Comparison of ENCODE assay signal across 20 cellular contexts in the genomic region with DNA sequence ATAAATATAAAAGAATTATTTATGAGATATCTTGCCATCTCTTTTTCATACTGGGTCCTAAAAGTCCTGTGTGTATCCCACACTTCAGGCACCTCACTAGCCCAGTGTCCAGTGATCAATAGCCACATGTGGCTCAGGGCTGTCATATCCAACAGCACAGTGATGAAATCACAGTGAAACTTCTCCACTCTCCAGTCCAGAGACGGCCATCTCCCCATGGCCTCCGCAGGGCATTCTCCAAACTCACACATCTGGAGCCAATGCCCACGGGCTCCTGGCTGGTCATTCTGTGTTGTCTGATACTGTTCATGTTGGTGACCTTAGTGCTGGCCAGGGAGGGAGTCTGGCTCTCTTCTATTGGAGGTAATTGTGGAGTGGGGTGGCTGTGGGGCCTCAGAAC.
DNase-seq lines count a peak whose midpoint lies in the region; FAIRE-seq and TF ChIP-seq lines count a peak whose summit lies in the region.
"Had no signal": no experiment of that assay in that cellular context is flagged by ENCODE, and none has a peak within 500 bp of the region (broad histone marks: within the 10 kb centered on the region; RNA-seq: fewer than 3 reads in every experiment).

No MANE protein-coding gene starts in this region.

- POLR2A ChIA-PET in GM10248 (lab: Yijun Ruan, JAX) = no interaction called here

- H3K9ac ChIP-seq in BLaER1 treated with 17β-estradiol and CSF1 and Interleukin-3, amounts not matched to agents 10 nM and 100 nM = no peak overlapping the region
- H3K9ac ChIP-seq in kidney (ENCODE audit: low read length in 2 of 2) = no peak overlapping the region

- intact Hi-C loops in kidney (cut with DNase I) (no loop called here), posterior vena cava (cut with DNase I) (no loop called here)

- FAIRE-seq in kidney (lab: Jason Lieb, UNC) (no peak), D721Med (lab: Jason Lieb, UNC) (no peak)
- FAIRE-seq: G401.6, GM12892, GM19239, H54 had no signal

- H3K36me3 ChIP-seq in BLaER1 treated with 17β-estradiol and CSF1 and Interleukin-3, amounts not matched to agents 10 nM and 100 nM = no peaks in the 10 kb centered on the region
- H3K36me3 ChIP-seq in WERI-Rb-1 (no peaks in the 10 kb centered on the region), kidney (ENCODE audit: control insufficient read depth in 1 of 2, insufficient read depth in 2 of 2, low read length in 2 of 2) (no peaks in the 10 kb centered on the region)

- H3K4me3 ChIP-seq in BLaER1 treated with 17β-estradiol and CSF1 and Interleukin-3, amounts not matched to agents 10 nM and 100 nM = no peak overlapping the region
- H3K4me3 ChIP-seq in WERI-Rb-1 (ENCODE audit: low read depth, low read length) (no peak overlapping the region), kidney (ENCODE audit: low read length in 2 of 2) (no peak overlapping the region)

- DNase-seq in WERI-Rb-1 (no peak), kidney (peak; percentile 6), posterior vena cava (ENCODE audit: low spot score) (peak; percentile 42), D721Med (ENCODE audit: insufficient read length, low spot score) (no peak), NCI-H2196 treated with DMSO at 0.1 percent for 48 hours (lab: John Stamatoyannopoulos, UW; ENCODE audit: unreplicated experiment) (no peak), GM10248 (ENCODE audit: extremely low spot score) (no peak)
- DNase-seq: AML-193; C1 segment of cervical spinal cord; CD4-positive, alpha-beta T cell; DMS153; DMS79 treated with DMSO at 0.1 percent for 48 hours; EL; Kasumi-1; KBM-7 had no signal

- TF ChIP-seq CTCF in WERI-Rb-1 (IDR thresholded peaks at IDR 0.05; ENCODE audit: low read depth, low read length) = no peak
- no peak for TF ChIP-seq CTCF in kidney (IDR thresholded peaks at IDR 0.05; ENCODE audit: borderline replicate concordance, extremely low read depth, insufficient read depth)
- no peak for TF ChIP-seq CTCF in D721Med (IDR thresholded peaks at IDR 0.05; ENCODE audit: insufficient read depth, missing control alignments)
- no peak for TF ChIP-seq CTCF in GM10248 (IDR thresholded peaks at IDR 0.05; ENCODE audit: control extremely low read depth, extremely low read depth, low read depth, missing control alignments)

- CTCF ChIA-PET in GM10248 (lab: Yijun Ruan, JAX) = no interaction called here

- peak overlapping the region in 8 of 11 experiments; percentile 55 to 88 (median 75); a peak in 9 of 22 replicates for H3K4me2 ChIP-seq in BLaER1 treated with 17β-estradiol and CSF1 and Interleukin-3, amounts not matched to agents 10 nM and 100 nM

- peaks cover 30 to 52% (median 43%) of the 10 kb centered on the region in 10 experiments for H3K4me1 ChIP-seq in BLaER1 treated with 17β-estradiol and CSF1 and Interleukin-3, amounts not matched to agents 10 nM and 100 nM
- peaks cover 3 to 6% of the 10 kb centered on the region in 2 donors for H3K4me1 ChIP-seq in kidney (ENCODE audit: control insufficient read depth in 1 of 2, insufficient read depth in 1 of 2, low read depth in 1 of 2, low read length in 2 of 2)

- no peaks in the 10 kb centered on the region for H3K27me3 ChIP-seq in BLaER1 treated with 17β-estradiol and CSF1 and Interleukin-3, amounts not matched to agents 10 nM and 100 nM
- no peaks in the 10 kb centered on the region for H3K27me3 ChIP-seq in WERI-Rb-1 (ENCODE audit: insufficient read depth, low read depth, severe bottlenecking)

- H3K9me3 ChIP-seq in BLaER1 treated with 17β-estradiol and CSF1 and Interleukin-3, amounts not matched to agents 10 nM and 100 nM (replicated peaks in 1 of 11) = no peaks in the 10 kb centered on the region
- H3K9me3 ChIP-seq in WERI-Rb-1 (ENCODE audit: severe bottlenecking) (no peaks in the 10 kb centered on the region), kidney (ENCODE audit: control insufficient read depth in 1 of 2, low read length in 2 of 2) (no peaks in the 10 kb centered on the region)

- peak overlapping the region in 2 of 11 experiments; percentile 18 to 27; a peak in 2 of 22 replicates for H3K27ac ChIP-seq in BLaER1 treated with 17β-estradiol and CSF1 and Interleukin-3, amounts not matched to agents 10 nM and 100 nM
- peak overlapping the region; percentile 68 for H3K27ac ChIP-seq in WERI-Rb-1
- H3K27ac ChIP-seq in kidney (ENCODE audit: low read depth in 2 of 2, low read length in 2 of 2) = no peak overlapping the region
- H3K27ac ChIP-seq: HL-60 had no signal

- no peaks in the 10 kb centered on the region; a peak in 1 of 22 replicates for H4K20me1 ChIP-seq in BLaER1 treated with 17β-estradiol and CSF1 and Interleukin-3, amounts not matched to agents 10 nM and 100 nM

Comparison
In these comparisons a context has a peak if more than half of its experiments do, and no peak if none do; other contexts are left out.
1. DNase-seq: peak in kidney (single experiment) and posterior vena cava (single experiment); none in WERI-Rb-1 (single experiment), D721Med (single experiment), NCI-H2196 treated with DMSO at 0.1 percent for 48 hours (single experiment) and GM10248 (single experiment).